7 cellular contexts compared by ENCODE assay signal in the genomic region with DNA sequence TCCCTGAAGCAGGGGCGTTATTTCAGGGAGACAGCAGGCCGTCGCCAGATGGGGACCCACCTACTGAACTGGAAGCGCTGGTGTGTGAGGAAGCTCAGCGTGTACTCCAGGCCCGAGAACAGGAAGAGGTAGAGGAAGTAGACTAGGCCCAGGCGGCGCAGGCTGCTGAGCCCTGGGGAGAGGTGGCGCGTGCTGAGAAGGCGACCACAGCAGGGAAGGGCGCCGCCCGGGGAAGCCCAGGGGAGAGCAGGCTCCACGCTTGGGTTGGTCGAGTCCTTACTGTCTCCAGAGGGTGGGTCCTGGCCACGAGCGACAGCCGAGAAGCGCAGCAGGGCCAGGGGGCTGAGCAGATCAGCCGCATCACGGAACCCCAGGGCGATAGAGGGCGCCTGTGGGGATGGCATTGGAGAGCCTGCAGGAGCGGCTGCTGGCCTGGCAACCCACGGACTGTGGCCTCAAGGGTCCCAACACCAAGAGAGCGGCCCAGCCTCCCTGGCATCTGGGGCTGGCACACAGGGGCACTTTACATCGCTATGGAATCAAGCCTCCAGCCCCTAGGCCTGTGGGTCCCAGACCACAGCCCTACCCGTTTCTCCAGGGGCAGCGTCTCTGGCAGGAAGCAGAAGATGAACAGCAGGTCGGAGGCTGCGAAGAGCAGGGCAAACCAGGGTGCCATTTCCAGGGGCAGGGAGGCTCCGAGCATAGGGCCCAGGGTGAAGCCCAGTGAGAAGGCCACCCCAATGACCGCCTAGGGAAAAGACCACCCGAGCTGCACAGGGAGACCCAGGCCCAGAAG. TPM values are rescaled to one million over a fixed set of nuclear protein-coding genes. Genes with fewer than 3 reads are reported as not detected.
DNase-seq lines count a peak whose midpoint lies in the region; ATAC-seq lines count a peak whose summit lies in the region.

No MANE protein-coding gene starts in this region.

- peak; percentile 76 for DNase-seq in activated CD4-positive, alpha-beta memory T cell treated with anti-CD3 and anti-CD28 coated beads for 36 hours
- peak; percentile 81 for DNase-seq in germinal center (ENCODE audit: low spot score)
- DNase-seq in stimulated activated CD4-positive, alpha-beta T cell treated with anti-CD3 and anti-CD28 coated beads, Interleukin-1b, Interleukin-23, amount 100 ng/mL, for 48 hours: peak; percentile 61
- DNase-seq in NCI-H1092 (lab: John Stamatoyannopoulos, UW): no peak
- no peak for DNase-seq in SJCRH30

- ATAC-seq in GM19351 (IDR thresholded peaks at IDR 0.05; ENCODE audit: unreplicated experiment) (peak; percentile 32), HG03432 (IDR thresholded peaks at IDR 0.05; ENCODE audit: unreplicated experiment) (peak; percentile 39)

- no peak overlapping the region for H3K27ac ChIP-seq in SJCRH30

- peaks cover 26% of the 10 kb centered on the region for H3K4me1 Mint-ChIP-seq in activated CD4-positive, alpha-beta memory T cell treated with anti-CD3 and anti-CD28 coated beads for 36 hours (ENCODE audit: low read depth)

- peaks cover 10% of the 10 kb centered on the region; the same call in 1 of the 2 replicates for H3K4me1 ChIP-seq in SJCRH30

- CTCF ChIA-PET in activated CD4-positive, alpha-beta memory T cell treated with anti-CD3 and anti-CD28 coated beads for 36 hours (lab: Charles Lee): no interaction called here

- no peak overlapping the region for H3K4me3 ChIP-seq in SJCRH30

- H3K9me3 ChIP-seq in SJCRH30 (replicated peaks): no peaks in the 10 kb centered on the region

- peak overlapping the region; percentile 94 for H3K27ac Mint-ChIP-seq in activated CD4-positive, alpha-beta memory T cell treated with anti-CD3 and anti-CD28 coated beads for 36 hours

- H3K27me3 Mint-ChIP-seq in activated CD4-positive, alpha-beta memory T cell treated with anti-CD3 and anti-CD28 coated beads for 36 hours: no peaks in the 10 kb centered on the region

- H3K4me3 Mint-ChIP-seq in activated CD4-positive, alpha-beta memory T cell treated with anti-CD3 and anti-CD28 coated beads for 36 hours: peak overlapping the region; percentile 98

- peaks cover 54% of the 10 kb centered on the region for H3K36me3 Mint-ChIP-seq in activated CD4-positive, alpha-beta memory T cell treated with anti-CD3 and anti-CD28 coated beads for 36 hours

- intact Hi-C loops in activated CD4-positive, alpha-beta memory T cell treated with anti-CD3 and anti-CD28 coated beads for 36 hours (cut with micrococcal nuclease): loop anchor here (10.0 kb wide), 1 partner anchor 687 kb away; a partner anchor contains a TSS

- peaks cover 11% of the 10 kb centered on the region; the same call in 1 of the 2 replicates for H3K36me3 ChIP-seq in SJCRH30

- no peaks in the 10 kb centered on the region for H3K9me3 Mint-ChIP-seq in activated CD4-positive, alpha-beta memory T cell treated with anti-CD3 and anti-CD28 coated beads for 36 hours

- H3K27me3 ChIP-seq in SJCRH30: no peaks in the 10 kb centered on the region

- POLR2A ChIA-PET in activated CD4-positive, alpha-beta memory T cell treated with anti-CD3 and anti-CD28 coated beads for 36 hours (lab: Charles Lee): interaction anchor here (1.3 kb wide), 1 partner anchor 22 kb away, joined by 5 read pairs; no protein-coding TSS in a partner anchor

RNA-seq across cellular contexts. Expression of a gene that starts 31.2 kb away (rescaled TPM):
- 10 to 100 TPM; 67.4 to 73.4 TPM for total RNA-seq in activated CD4-positive, alpha-beta memory T cell treated with anti-CD3 and anti-CD28 coated beads for 36 hours
- 36.6 and 39.5 TPM in 2 replicates for total RNA-seq in SJCRH30 (2014; rRNA removed; shearing (Covaris generic))

RNA-seq across cellular contexts. Expression of a gene that starts 31.4 kb away (rescaled TPM):
- 1 to 10 TPM; 2.3 to 3.0 TPM for total RNA-seq in activated CD4-positive, alpha-beta memory T cell treated with anti-CD3 and anti-CD28 coated beads for 36 hours
- 3.8 and 5.9 TPM in 2 replicates for total RNA-seq in SJCRH30 (2014; rRNA removed; shearing (Covaris generic))

Comparison
In these comparisons a context has a peak if more than half of its experiments do, and no peak if none do; other contexts are left out.
1. DNase-seq: peak in activated CD4-positive, alpha-beta memory T cell treated with anti-CD3 and anti-CD28 coated beads for 36 hours (single experiment), germinal center (single experiment) and stimulated activated CD4-positive, alpha-beta T cell treated with anti-CD3 and anti-CD28 coated beads, Interleukin-1b, Interleukin-23, amount 100 ng/mL, for 48 hours (single experiment); none in NCI-H1092 (single experiment) and SJCRH30 (0 of 2).